In genomic region chr3:197482001-197482400, GRCh38 we compare ENCODE assay signal across 16 cellular contexts.
DNase-seq lines count a peak whose midpoint lies in the region; ATAC-seq and TF ChIP-seq lines count a peak whose summit lies in the region.
"Had no signal": no experiment of that assay in that cellular context is flagged by ENCODE, and none has a peak within 500 bp of the region (broad histone marks: within the 10 kb centered on the region; RNA-seq: fewer than 3 reads in every experiment).

No MANE protein-coding gene starts in this region.

- H3K4me3 ChIP-seq in Karpas-422 (ENCODE audit: low read length) = no peak overlapping the region
- H3K4me3 ChIP-seq in brain microvascular endothelial cell (ENCODE audit: low read depth, low read length) = no peak overlapping the region
- H3K4me3 ChIP-seq: gastroesophageal sphincter, Peyer's patch, right lobe of liver, uterus had no signal

- no peaks in the 10 kb centered on the region for H3K9me3 ChIP-seq in Karpas-422 (ENCODE audit: low read length)
- H3K9me3 ChIP-seq: gastroesophageal sphincter, Peyer's patch, right lobe of liver, uterus had no signal

- H3K27me3 ChIP-seq in Karpas-422 (ENCODE audit: low read length) (no peaks in the 10 kb centered on the region), brain microvascular endothelial cell (replicated peaks) (no peaks in the 10 kb centered on the region)
- H3K27me3 ChIP-seq: gastroesophageal sphincter, Peyer's patch, right lobe of liver, uterus had no signal

- H3K4me2 ChIP-seq in Karpas-422 (ENCODE audit: low read depth, low read length, poor library complexity, severe bottlenecking) = peak overlapping the region; percentile 11

- H3K27ac ChIP-seq in Karpas-422 (ENCODE audit: low read length) = no peak overlapping the region
- no peak overlapping the region for H3K27ac ChIP-seq in brain microvascular endothelial cell
- H3K27ac ChIP-seq: gastroesophageal sphincter, Peyer's patch, right lobe of liver, uterus had no signal

- H3K4me1 ChIP-seq in Karpas-422 (ENCODE audit: low read length) = peaks cover 24% of the 10 kb centered on the region
- H3K4me1 ChIP-seq: gastroesophageal sphincter, Peyer's patch, uterus had no signal

- no peak overlapping the region for H3K9ac ChIP-seq in Karpas-422 (ENCODE audit: low read length)

- H3K9me2 ChIP-seq in Karpas-422 (replicated peaks; ENCODE audit: insufficient read depth, low read length) = no peaks in the 10 kb centered on the region

- in situ Hi-C loops in brain microvascular endothelial cell (cut with HindIII; ENCODE audit: low pct_ligation_motif_present, low sequenced_read_pairs) = no loop called here

- H2AFZ ChIP-seq in Karpas-422 (ENCODE audit: low read length) = no peak overlapping the region

- peak; percentile 42 for DNase-seq in Daoy (ENCODE audit: low read depth)
- DNase-seq in Karpas-422 = peak; percentile 48
- peak; percentile 49 for DNase-seq in brain microvascular endothelial cell
- peak; percentile 79 for DNase-seq in iris pigment epithelial cell (ENCODE audit: low read depth)
- no peak for DNase-seq in left ventricle myocardium superior
- no peak for DNase-seq in T-helper 9 cell
- no peak for DNase-seq in dedifferentiated amniotic fluid mesenchymal stem cell (ENCODE audit: extremely low spot score)
- DNase-seq: activated CD4-positive, alpha-beta T cell treated with anti-CD3 and anti-CD28 coated beads, Interleukin-2, amount 10 ng/mL, durations not matched to agents 7 days and 5 days; caudate nucleus; immature natural killer cell; Peyer's patch; stimulated activated CD4-positive, alpha-beta T cell treated with anti-CD3 and anti-CD28 coated beads, Interleukin-1b, Interleukin-23, amount 100 ng/mL, for 48 hours; uterus had no signal

- ATAC-seq in left ventricle myocardium superior (no peak), HG02870 (IDR thresholded peaks at IDR 0.05; ENCODE audit: unreplicated experiment) (no peak)
- ATAC-seq: gastroesophageal sphincter, right lobe of liver had no signal

- no peaks in the 10 kb centered on the region for H4K20me1 ChIP-seq in Karpas-422 (ENCODE audit: insufficient read depth, low read depth, low read length)

- intact Hi-C loops in left ventricle myocardium superior (cut with micrococcal nuclease) = no loop called here

- H3K36me3 ChIP-seq in Karpas-422 (ENCODE audit: insufficient read depth, low read length) (no peaks in the 10 kb centered on the region), brain microvascular endothelial cell (replicated peaks) (no peaks in the 10 kb centered on the region)
- H3K36me3 ChIP-seq: gastroesophageal sphincter, Peyer's patch, right lobe of liver, uterus had no signal

- no peak for TF ChIP-seq CTCF in brain microvascular endothelial cell (IDR thresholded peaks at IDR 0.05; ENCODE audit: low read depth, low read length, missing control alignments)

- no peaks in the 10 kb centered on the region for H3K79me2 ChIP-seq in Karpas-422 (ENCODE audit: low read length)

Comparison
In these comparisons a context has a peak if more than half of its experiments do, and no peak if none do; other contexts are left out.
1. DNase-seq: peak in Daoy (single experiment), Karpas-422 (single experiment), brain microvascular endothelial cell (single experiment) and iris pigment epithelial cell (single experiment); none in left ventricle myocardium superior (single experiment), T-helper 9 cell (single experiment) and dedifferentiated amniotic fluid mesenchymal stem cell (single experiment).